Comparison of ENCODE assay signal across 11 cellular contexts in the genomic region with DNA sequence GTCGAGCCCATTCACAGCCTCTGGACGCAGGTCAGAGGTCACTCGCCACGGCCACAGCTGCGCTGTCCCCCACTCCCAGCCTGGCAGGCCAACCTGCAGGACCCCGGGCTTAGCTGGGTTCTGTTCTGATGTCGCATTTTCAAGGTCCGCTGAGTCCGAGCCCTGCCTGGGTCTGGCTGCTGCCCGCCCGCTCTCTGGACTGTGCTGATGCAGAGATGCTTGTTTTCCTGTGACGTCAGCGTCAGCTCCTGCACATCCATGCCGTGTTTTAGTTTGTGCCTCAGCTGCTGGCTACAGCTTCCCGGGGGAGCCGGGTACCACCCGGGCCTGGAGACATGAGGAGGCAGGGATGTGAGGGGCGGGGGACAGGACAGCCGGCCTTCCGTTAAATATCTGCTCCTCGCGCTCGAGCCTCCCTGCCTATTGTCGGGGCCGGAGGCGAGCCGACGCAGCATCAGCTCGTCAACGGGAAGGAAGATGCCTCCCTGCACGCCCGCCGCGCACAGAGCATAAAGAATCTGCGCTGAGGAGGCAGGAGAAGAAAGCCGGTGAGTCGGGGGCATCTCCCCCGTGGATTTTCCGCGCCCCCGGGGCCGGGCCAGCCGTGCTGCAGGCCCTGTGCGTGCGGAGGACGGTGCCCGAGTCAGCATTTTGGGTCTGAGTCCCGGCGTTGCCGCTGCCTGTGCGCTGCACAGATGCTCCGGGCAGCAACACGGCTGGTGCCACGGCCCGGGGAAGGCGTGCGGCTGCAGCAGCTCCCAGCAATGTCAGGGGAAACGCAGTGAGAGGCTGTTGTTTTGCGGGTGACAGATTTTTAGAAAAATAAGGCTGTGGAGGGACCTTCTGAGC. TPM values are rescaled to one million over a fixed set of nuclear protein-coding genes. Genes with fewer than 3 reads are reported as not detected.
DNase-seq lines count a peak whose midpoint lies in the region; ATAC-seq and TF ChIP-seq lines count a peak whose summit lies in the region.
"Had no signal": no experiment of that assay in that cellular context is flagged by ENCODE, and none has a peak within 500 bp of the region (broad histone marks: within the 10 kb centered on the region; RNA-seq: fewer than 3 reads in every experiment).

No MANE protein-coding gene starts in this region.

- no peaks in the 10 kb centered on the region for H3K9me3 ChIP-seq in fibroblast of lung (ENCODE audit: control insufficient read depth, insufficient read depth, low read depth, low read length)

- DNase-seq in G401 (ENCODE audit: low spot score) (peak; percentile 94), NCI-H69 (lab: John Stamatoyannopoulos, UW) (peak; percentile 74), fibroblast of lung (ENCODE audit: low read depth in 2 of 2) (peak; percentile 39 to 78), putamen (ENCODE audit: low spot score) (peak; percentile 86), DMS114 treated with DMSO at 0.1 percent for 48 hours (lab: John Stamatoyannopoulos, UW; ENCODE audit: unreplicated experiment) (no peak)
- no peak for DNase-seq in activated effector memory CD4-positive, alpha-beta T cell treated with Interleukin-2 at 50 U/mL for 16 hours
- DNase-seq: NCI-H510A treated with DMSO at 0.1 percent for 48 hours, T1000 had no signal

- peak overlapping the region; percentile 23 for H3K9ac ChIP-seq in fibroblast of lung (ENCODE audit: insufficient read depth, low read length)

- H2AFZ ChIP-seq in fibroblast of lung (ENCODE audit: low read length): peak overlapping the region; percentile 53

- no peaks in the 10 kb centered on the region for H3K4me1 ChIP-seq in fibroblast of lung (ENCODE audit: control insufficient read depth, extremely low read depth, insufficient read depth, low read length)

- ATAC-seq in GM21381 (IDR thresholded peaks at IDR 0.05; ENCODE audit: unreplicated experiment) (no peak), HG02798 (IDR thresholded peaks at IDR 0.05; ENCODE audit: poor library complexity, unreplicated experiment) (no peak)

- no peak for TF ChIP-seq CTCF in fibroblast of lung (conservative IDR thresholded peaks at IDR 0.05 in 1 of 2, IDR thresholded peaks at IDR 0.05 in 1 of 2; ENCODE audit: low read depth in 1 of 2, low read length in 2 of 2)

- H3K4me2 ChIP-seq in fibroblast of lung (ENCODE audit: extremely low read depth, insufficient read depth, low read length): peak overlapping the region; percentile 44

- H3K27me3 ChIP-seq in fibroblast of lung (ENCODE audit: control insufficient read depth, insufficient read depth, low read length): no peaks in the 10 kb centered on the region

- no peaks in the 10 kb centered on the region for H3K79me2 ChIP-seq in fibroblast of lung (ENCODE audit: control insufficient read depth, insufficient read depth, low read length)

- H3K27ac ChIP-seq in fibroblast of lung (ENCODE audit: insufficient read depth, low read length): no peak overlapping the region
- H3K27ac ChIP-seq: HL-60 had no signal

- in situ Hi-C loops in G401 (cut with HindIII; ENCODE audit: low sequenced_read_pairs): no loop called here

- no peaks in the 10 kb centered on the region for H4K20me1 ChIP-seq in fibroblast of lung (ENCODE audit: control insufficient read depth, extremely low read depth, insufficient read depth, low read length)

- peak overlapping the region; percentile 26 to 50 (median 34) for H3K4me3 ChIP-seq in fibroblast of lung (replicated peaks in 1 of 4; ENCODE audit: control extremely low read depth in 1 of 4, insufficient read depth in 1 of 4, low read depth in 3 of 4, low read length in 4 of 4)

- H3K36me3 ChIP-seq in fibroblast of lung (ENCODE audit: control insufficient read depth, insufficient read depth, low read length): no peaks in the 10 kb centered on the region

RNA-seq across cellular contexts. Expression of a gene that starts 23.4 kb away (rescaled TPM):
- 96.8 and 107 TPM in 2 replicates for total RNA-seq in G401 (2014; rRNA removed; shearing (Covaris generic))
- 2.0 and 2.3 TPM in 2 replicates for total RNA-seq in fibroblast of lung
- polyA plus RNA-seq in fibroblast of lung: 1.3 and 1.6 TPM in 2 replicates
- 1.1 and 2.1 TPM in 2 replicates for polyA plus RNA-seq in fibroblast of lung (2012)
- 0.63 and 4.4 TPM in 2 replicates for polyA minus RNA-seq in fibroblast of lung (ENCODE audit: low replicate concordance)

RNA-seq across cellular contexts. Expression of a gene that starts 54.5 kb away (rescaled TPM):
- 1.1 and 1.2 TPM in 2 replicates for total RNA-seq in G401 (2014; rRNA removed; shearing (Covaris generic))
- not detected in 2 replicates for total RNA-seq in fibroblast of lung
- polyA plus RNA-seq in fibroblast of lung: not detected in 2 replicates
- not detected in 2 replicates for polyA plus RNA-seq in fibroblast of lung (2012)
- polyA minus RNA-seq in fibroblast of lung (ENCODE audit: low replicate concordance): not detected in 2 replicates

Comparison
In these comparisons a context has a peak if more than half of its experiments do, and no peak if none do; other contexts are left out.
1. DNase-seq: peak in G401 (single experiment), NCI-H69 (single experiment), fibroblast of lung (2 of 2) and putamen (single experiment); none in DMS114 treated with DMSO at 0.1 percent for 48 hours (single experiment) and activated effector memory CD4-positive, alpha-beta T cell treated with Interleukin-2 at 50 U/mL for 16 hours (single experiment).
2. RNA of a gene that starts 23.4 kb away (total RNA-seq): 96.8 to 107 TPM in G401; 2.0 to 2.3 TPM in fibroblast of lung; every median in the first group is over 10 times any median in the second.